ENCODE assay signal across 8 cellular contexts in the genomic region with DNA sequence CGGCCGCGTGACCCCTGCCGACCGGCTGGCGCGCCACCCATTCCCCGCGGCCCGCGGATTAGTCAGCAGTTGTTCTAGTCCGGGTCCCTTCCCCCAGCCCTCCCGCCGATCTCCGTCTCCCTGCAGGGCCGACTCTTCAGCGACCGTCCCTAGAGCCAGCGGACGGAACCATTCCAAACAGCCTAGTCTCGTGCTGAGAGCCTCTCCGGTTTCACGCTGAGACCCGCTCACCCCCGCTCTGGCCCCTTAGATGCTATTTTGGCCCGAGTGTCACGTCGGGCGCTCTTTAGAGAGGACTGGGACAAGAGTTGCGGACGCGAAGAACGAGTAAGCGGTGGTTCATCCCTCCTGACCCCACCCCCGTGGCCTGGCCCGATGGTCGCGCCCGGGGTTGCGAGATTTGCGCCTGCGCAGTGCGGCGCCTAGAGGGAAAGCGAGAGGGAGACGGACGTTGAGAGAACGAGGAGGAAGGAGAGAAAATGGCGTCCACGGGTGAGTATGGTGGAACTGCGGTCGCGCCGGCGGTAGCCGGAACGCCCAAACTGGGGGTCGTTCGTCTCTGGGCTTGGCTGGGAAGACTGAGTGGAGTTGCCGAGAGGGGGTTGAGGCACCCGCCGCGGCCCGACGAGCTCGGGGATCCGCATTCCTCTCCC. TPM values are rescaled to one million over a fixed set of nuclear protein-coding genes. Genes with fewer than 3 reads are reported as not detected.
DNase-seq lines count a peak whose midpoint lies in the region; ATAC-seq, FAIRE-seq and TF ChIP-seq lines count a peak whose summit lies in the region.

A gene with protein sequence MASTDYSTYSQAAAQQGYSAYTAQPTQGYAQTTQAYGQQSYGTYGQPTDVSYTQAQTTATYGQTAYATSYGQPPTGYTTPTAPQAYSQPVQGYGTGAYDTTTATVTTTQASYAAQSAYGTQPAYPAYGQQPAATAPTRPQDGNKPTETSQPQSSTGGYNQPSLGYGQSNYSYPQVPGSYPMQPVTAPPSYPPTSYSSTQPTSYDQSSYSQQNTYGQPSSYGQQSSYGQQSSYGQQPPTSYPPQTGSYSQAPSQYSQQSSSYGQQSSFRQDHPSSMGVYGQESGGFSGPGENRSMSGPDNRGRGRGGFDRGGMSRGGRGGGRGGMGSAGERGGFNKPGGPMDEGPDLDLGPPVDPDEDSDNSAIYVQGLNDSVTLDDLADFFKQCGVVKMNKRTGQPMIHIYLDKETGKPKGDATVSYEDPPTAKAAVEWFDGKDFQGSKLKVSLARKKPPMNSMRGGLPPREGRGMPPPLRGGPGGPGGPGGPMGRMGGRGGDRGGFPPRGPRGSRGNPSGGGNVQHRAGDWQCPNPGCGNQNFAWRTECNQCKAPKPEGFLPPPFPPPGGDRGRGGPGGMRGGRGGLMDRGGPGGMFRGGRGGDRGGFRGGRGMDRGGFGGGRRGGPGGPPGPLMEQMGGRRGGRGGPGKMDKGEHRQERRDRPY (plus strand): TSS at position 411 of the 653 bp plus-strand sequence. CDS start 69 bp downstream, at position 480.
A gene (minus strand): TSS at position 124 of the 653 bp plus-strand sequence. CDS start 2,355 bp downstream, outside the sequence.

- H3K27me3 Mint-ChIP-seq in T-cell = no peaks in the 10 kb centered on the region

- FAIRE-seq in GM12892 (lab: Jason Lieb, UNC) = peak; percentile 97

- H3K36me3 ChIP-seq in heart left ventricle (peaks cover 0 to 51% (median 33%) of the 10 kb centered on the region in 9 donors), transverse colon (peaks cover 0 to 11% (median 5%) of the 10 kb centered on the region in 4 donors)

- H3K4me3 ChIP-seq in heart left ventricle (peak within 1 kb of the TSS; percentile 78 to 99 (median 92)), transverse colon (peak within 1 kb of the TSS; percentile 84 to 97 (median 90))

- peaks cover 0 to 61% (median 49%) of the 10 kb centered on the region in 12 donors for H3K4me1 ChIP-seq in heart left ventricle
- peaks cover 25 to 55% (median 48%) of the 10 kb centered on the region in 4 donors for H3K4me1 ChIP-seq in transverse colon

- CTCF ChIA-PET in T-cell (lab: Charles Lee) = no interaction called here

- POLR2A ChIA-PET in T-cell (lab: Charles Lee) = no interaction called here

- TF ChIP-seq CTCF in heart left ventricle (IDR thresholded peaks at IDR 0.05) = no peak
- TF ChIP-seq CTCF in transverse colon (IDR thresholded peaks at IDR 0.05) = peak in 1 of 5 experiments; percentile 8

- DNase-seq in GM12892 (ENCODE audit: insufficient read length) (peak; percentile 88), NCI-H146 (lab: John Stamatoyannopoulos, UW) (peak; percentile 88), T-cell (peak; percentile 85 to 99 (median 91)), heart left ventricle (peak; percentile 95 to 98 (median 98)), pons (ENCODE audit: low spot score) (peak; percentile 95), transverse colon (peak; percentile 96)

- peak within 1 kb of the TSS; percentile 76 for H3K27ac ChIP-seq in adipose tissue (ENCODE audit: low read depth, low read length)
- H3K27ac ChIP-seq in heart left ventricle = peak within 1 kb of the TSS; percentile 97 to 100 (median 99)
- H3K27ac ChIP-seq in transverse colon = peak within 1 kb of the TSS; percentile 97 to 100 (median 100)

- in situ Hi-C loops in transverse colon (cut with MboI; ENCODE audit: low pct_ligation_motif_present in 1 of 4, low pct_unique_long_range_greater_than_20kb in 1 of 4, low sequenced_read_pairs in 3 of 4) = no loop called here

- peak within 1 kb of the TSS; percentile 92 to 96 (median 95) for H3K4me3 Mint-ChIP-seq in T-cell

- TF ChIP-seq POLR2A in GM12892 (IDR thresholded peaks at IDR 0.05; ENCODE audit: low read depth, low read length) = peak; percentile 92
- TF ChIP-seq POLR2A in heart left ventricle (IDR thresholded peaks at IDR 0.05) = peak in 1 of 2 donors; percentile 49
- TF ChIP-seq POLR2A in transverse colon (IDR thresholded peaks at IDR 0.05) = peak; percentile 88

- TF ChIP-seq EP300 in transverse colon (IDR thresholded peaks at IDR 0.05; ENCODE audit: low read depth) = no peak

- H3K4me1 Mint-ChIP-seq in T-cell = peaks cover 54 to 57% (median 55%) of the 10 kb centered on the region in 3 donors

- no peaks in the 10 kb centered on the region for H3K9me3 Mint-ChIP-seq in T-cell

- H3K27ac Mint-ChIP-seq in T-cell = peak within 1 kb of the TSS; percentile 98

- 0 to 1% (median 0%) methylated on average over 66 to 67 of the region's 67 CpGs for WGBS in adipose tissue, 3 donors
- 0% methylated on average over 37 to 67 of the region's 67 CpGs for WGBS in heart left ventricle, 4 donors
- WGBS in transverse colon (ENCODE audit: low coverage in 1 of 2), 2 donors = 1 to 4% methylated on average over 11 to 63 of the region's 67 CpGs

- H3K27me3 ChIP-seq in heart left ventricle = no peaks in the 10 kb centered on the region
- H3K27me3 ChIP-seq in transverse colon = no peaks in the 10 kb centered on the region

- ATAC-seq in HG02852 (IDR thresholded peaks at IDR 0.05; ENCODE audit: unreplicated experiment) (peak; percentile 76), T-cell (replicated peaks in 1 of 4) (peak; percentile 88 to 90 (median 90)), heart left ventricle (peak; percentile 91 to 97 (median 92))

- H3K36me3 Mint-ChIP-seq in T-cell = peaks cover 25% of the 10 kb centered on the region

- H3K9me3 ChIP-seq in heart left ventricle (no peaks in the 10 kb centered on the region), transverse colon (no peaks in the 10 kb centered on the region)

- intact Hi-C loops in heart left ventricle (cut with DNase I) = loop anchor here in 3 of 10 donors (1.0 to 5.0 kb wide), 4 partner anchors 38 to 47 kb away; a partner anchor contains a TSS
- intact Hi-C loops in transverse colon (cut with DNase I; ENCODE audit: low total_unique reads) = no loop called here

RNA-seq across cellular contexts. Expression of the first gene that starts in this region (rescaled TPM):
- 159 TPM for polyA plus RNA-seq in GM12892 (2012; ENCODE audit: missing spikeins)
- total RNA-seq in T-cell (100 to 1,000 TPM; 254 to 308 (median 260) TPM), heart left ventricle (100 to 1,000 TPM; 103 to 202 (median 138) TPM), transverse colon (100 to 1,000 TPM; 196 to 318 (median 205) TPM)
- polyA plus RNA-seq in adipose tissue (100 to 1,000 TPM in 2 of 3 donors, 10 to 100 TPM in 1; 73.4 to 147 (median 120) TPM), heart left ventricle (100 to 1,000 TPM in 1 of 2 donors, 10 to 100 TPM in 1; 94.3 to 138 TPM)

RNA-seq across cellular contexts. Expression of the second gene that starts in this region (rescaled TPM):
- polyA plus RNA-seq in GM12892 (2012; ENCODE audit: missing spikeins) = 8.0 TPM
- 10 to 100 TPM; 14.1 to 25.4 (median 22.1) TPM for total RNA-seq in T-cell
- 10 to 100 TPM; 14.5 to 22.2 (median 15.2) TPM for polyA plus RNA-seq in adipose tissue
- total RNA-seq in heart left ventricle = 10 to 100 TPM; 10.9 to 29.5 (median 12.6) TPM
- 10 to 100 TPM; 17.2 to 18.8 TPM for polyA plus RNA-seq in heart left ventricle
- total RNA-seq in transverse colon = 100 to 1,000 TPM in 1 of 4 donors, 10 to 100 TPM in 3; 20.9 to 131 (median 31.5) TPM

Comparison
In these comparisons a context has a peak if more than half of its experiments do, and no peak if none do; other contexts are left out.
1. Peak in every context shown above with its lines: DNase-seq, ATAC-seq, H3K4me3 ChIP-seq and H3K27ac ChIP-seq.